Comparison of ENCODE assay signal across 10 cellular contexts in genomic region chr16:50667497-50668367, GRCh38. TPM values are rescaled to one million over a fixed set of nuclear protein-coding genes. Genes with fewer than 3 reads are reported as not detected.
DNase-seq lines count a peak whose midpoint lies in the region; ATAC-seq, FAIRE-seq and TF ChIP-seq lines count a peak whose summit lies in the region.
"Had no signal": no experiment of that assay in that cellular context is flagged by ENCODE, and none has a peak within 500 bp of the region (broad histone marks: within the 10 kb centered on the region; RNA-seq: fewer than 3 reads in every experiment).

No MANE protein-coding gene starts in this region.

- no peak for DNase-seq in activated B cell treated with CpG ODN at 0.5 μM for 24 hours
- no peak for DNase-seq in keratinocyte (ENCODE audit: low read depth, low spot score)
- no peak for DNase-seq in frontal cortex (ENCODE audit: low spot score in 2 of 2)
- DNase-seq in amygdala (lab: John Stamatoyannopoulos, UW), result no peak
- DNase-seq in stimulated activated CD4-positive, alpha-beta T cell treated with anti-CD3 and anti-CD28 coated beads, Interleukin-15, amount 100 ng/mL, for 24 hours, result no peak
- DNase-seq in OCI-M2 (lab: John Stamatoyannopoulos, UW; ENCODE audit: unreplicated experiment), result no peak

- no peak overlapping the region for H2AFZ ChIP-seq in keratinocyte (ENCODE audit: control insufficient read depth, low read length)

- no peaks in the 10 kb centered on the region for H3K27me3 Mint-ChIP-seq in activated B cell treated with CpG ODN at 0.5 μM for 24 hours

- H3K27me3 ChIP-seq in keratinocyte (ENCODE audit: control insufficient read depth, extremely low read depth, insufficient read depth, low read length), result no peaks in the 10 kb centered on the region

- no peak overlapping the region for H3K4me2 ChIP-seq in keratinocyte (ENCODE audit: control insufficient read depth, extremely low read depth, insufficient read depth, low read depth, low read length)

- H3K27ac ChIP-seq in C4-2B (no peak overlapping the region), keratinocyte (ENCODE audit: control insufficient read depth, insufficient read depth, low read length) (no peak overlapping the region)

- no peak overlapping the region for H3K4me3 ChIP-seq in keratinocyte (ENCODE audit: control insufficient read depth in 2 of 3, extremely low read depth in 1 of 3, insufficient read depth in 2 of 3, low read depth in 1 of 3, low read length in 3 of 3)

- H3K4me1 Mint-ChIP-seq in activated B cell treated with CpG ODN at 0.5 μM for 24 hours, result peaks cover 23% of the 10 kb centered on the region

- H3K36me3 Mint-ChIP-seq in activated B cell treated with CpG ODN at 0.5 μM for 24 hours (ENCODE audit: low read depth), result peaks cover 41% of the 10 kb centered on the region

- H3K9me1 ChIP-seq in keratinocyte (ENCODE audit: control insufficient read depth, extremely low read depth, insufficient read depth, low read length), result no peaks in the 10 kb centered on the region

- H3K27ac Mint-ChIP-seq in activated B cell treated with CpG ODN at 0.5 μM for 24 hours, result peak overlapping the region; percentile 59

- H3K36me3 ChIP-seq in keratinocyte (ENCODE audit: control insufficient read depth in 2 of 2, extremely low read depth in 1 of 2, insufficient read depth in 2 of 2, low read length in 2 of 2), result no peaks in the 10 kb centered on the region

- no peaks in the 10 kb centered on the region for H3K79me2 ChIP-seq in keratinocyte (ENCODE audit: control insufficient read depth, insufficient read depth, low read length)

- POLR2A ChIA-PET in activated B cell treated with CpG ODN at 0.5 μM for 24 hours (lab: Charles Lee), result interaction anchor here (0.5 to 5.6 kb wide), 7 partner anchors 13 to 455 kb away, joined by 3 to 36 read pairs (median 4); partner anchors contain the start of genes CYLD and SNX20

- TF ChIP-seq CTCF in C4-2B (conservative IDR thresholded peaks at IDR 0.05), result peak; percentile 4; the same call in 1 of the 2 replicates
- no peak for TF ChIP-seq CTCF in activated B cell treated with CpG ODN at 0.5 μM for 24 hours (IDR thresholded peaks at IDR 0.05)
- TF ChIP-seq CTCF in keratinocyte (optimal IDR thresholded peaks at IDR 0.05 in 1 of 3, IDR thresholded peaks at IDR 0.05 in 1 of 3, conservative IDR thresholded peaks at IDR 0.05 in 1 of 3; ENCODE audit: extremely low read depth in 1 of 3, insufficient read depth in 2 of 3, low read length in 3 of 3), result peak in 2 of 3 experiments; percentile 18 to 39

- H3K9me3 ChIP-seq in keratinocyte (ENCODE audit: control insufficient read depth, low read depth, low read length), result peaks cover 4% of the 10 kb centered on the region

- peaks cover 3% of the 10 kb centered on the region for H3K9me3 Mint-ChIP-seq in activated B cell treated with CpG ODN at 0.5 μM for 24 hours

- TF ChIP-seq POLR2A in GM18505 (IDR thresholded peaks at IDR 0.05; ENCODE audit: borderline replicate concordance, extremely low read depth, insufficient read depth, insufficient read length), result no peak

- intact Hi-C loops in activated B cell treated with CpG ODN at 0.5 μM for 24 hours (cut with micrococcal nuclease), result loop anchor here (2.0 to 5.0 kb wide), 4 partner anchors 13 to 515 kb away; partner anchors contain the start of genes BRD7, SNX20 and TENT4B

- no peak overlapping the region for H3K9ac ChIP-seq in keratinocyte (ENCODE audit: control insufficient read depth, extremely low read depth, insufficient read depth, low read length)

- ATAC-seq in GM18505 (IDR thresholded peaks at IDR 0.05; ENCODE audit: unreplicated experiment) (peak; percentile 14), activated B cell treated with CpG ODN at 0.5 μM for 24 hours (ENCODE audit: low read depth) (no peak)

- peaks cover 4% of the 10 kb centered on the region for H3K4me1 ChIP-seq in keratinocyte (ENCODE audit: control insufficient read depth, extremely low read depth, insufficient read depth, low read length)

- FAIRE-seq in keratinocyte (lab: Jason Lieb, UNC) (no peak), frontal cortex (lab: Jason Lieb, UNC) (no peak)
- FAIRE-seq: G401.6, islet of Langerhans had no signal

- no peak overlapping the region for H3K4me3 Mint-ChIP-seq in activated B cell treated with CpG ODN at 0.5 μM for 24 hours

- CTCF ChIA-PET in activated B cell treated with CpG ODN at 0.5 μM for 24 hours (lab: Charles Lee), result interaction anchor here (0.7 to 12.2 kb wide), 16 partner anchors 7 to 643 kb away, joined by 3 to 169 read pairs (median 6); partner anchors contain the start of genes BRD7, CNEP1R1, CYLD and SNX20

- no peaks in the 10 kb centered on the region for H4K20me1 ChIP-seq in keratinocyte (ENCODE audit: control insufficient read depth, extremely low read depth, insufficient read depth, low read length)

- dilution Hi-C loops in keratinocyte (cut with MboI; ENCODE audit: extremely low pct_ligation_motif_present, low sequenced_read_pairs), result no loop called here

RNA-seq across cellular contexts. Expression of gene SNX20, which starts 13.4 kb away (rescaled TPM):
- 33.1 and 34.5 TPM in 2 replicates for total RNA-seq in activated B cell treated with CpG ODN at 0.5 μM for 24 hours
- not detected in 3 replicates for polyA plus RNA-seq in keratinocyte
- not detected for polyA plus RNA-seq in keratinocyte (2011; ENCODE audit: low read depth)
- not detected in 2 replicates for polyA plus RNA-seq in keratinocyte (2011; cell fraction: cytosol; rRNA removed)
- not detected in 2 replicates for polyA plus RNA-seq in keratinocyte (2011; cell fraction: nucleus; rRNA removed)
- not detected in 2 replicates for polyA plus RNA-seq in keratinocyte (2012; ENCODE audit: low replicate concordance)
- not detected in 3 replicates for polyA minus RNA-seq in keratinocyte
- not detected for polyA minus RNA-seq in keratinocyte (2011; cell fraction: cytosol; rRNA and poly(A)+ RNA removed)
- polyA minus RNA-seq in keratinocyte (2011; cell fraction: nucleus; rRNA and poly(A)+ RNA removed), result not detected in 2 replicates
- total RNA-seq in frontal cortex, result under 0.01 TPM

RNA-seq across cellular contexts. Expression of gene NOD2, which starts 25.7 kb away (rescaled TPM):
- total RNA-seq in activated B cell treated with CpG ODN at 0.5 μM for 24 hours (2.9 and 3.7 TPM in 2 replicates), frontal cortex (under 0.01 TPM)
- 0.49 to 3.9 TPM (median 0.80 TPM) in 3 replicates for polyA plus RNA-seq in keratinocyte
- 6.1 TPM for polyA plus RNA-seq in keratinocyte (2011; ENCODE audit: low read depth)
- polyA plus RNA-seq in keratinocyte (2011; cell fraction: cytosol; rRNA removed), result 0.68 and 0.86 TPM in 2 replicates
- 3.5 and 5.4 TPM in 2 replicates for polyA plus RNA-seq in keratinocyte (2011; cell fraction: nucleus; rRNA removed)
- 0.44 and 6.7 TPM in 2 replicates for polyA plus RNA-seq in keratinocyte (2012; ENCODE audit: low replicate concordance)
- polyA minus RNA-seq in keratinocyte, result 1.5 to 11.2 TPM (median 2.3 TPM) in 3 replicates
- polyA minus RNA-seq in keratinocyte (2011; cell fraction: cytosol; rRNA and poly(A)+ RNA removed), result 4.4 TPM
- 6.5 and 9.0 TPM in 2 replicates for polyA minus RNA-seq in keratinocyte (2011; cell fraction: nucleus; rRNA and poly(A)+ RNA removed)

Comparison
In these comparisons a context has a peak if more than half of its experiments do, and no peak if none do; other contexts are left out.
1. RNA of gene SNX20, which starts 13.4 kb away (total RNA-seq): 33.1 to 34.5 TPM in activated B cell treated with CpG ODN at 0.5 μM for 24 hours; under 0.01 TPM in frontal cortex (single experiment); every median in the first group is over 10 times any median in the second.